Comparison of ENCODE assay signal across 8 cellular contexts in the genomic region with DNA sequence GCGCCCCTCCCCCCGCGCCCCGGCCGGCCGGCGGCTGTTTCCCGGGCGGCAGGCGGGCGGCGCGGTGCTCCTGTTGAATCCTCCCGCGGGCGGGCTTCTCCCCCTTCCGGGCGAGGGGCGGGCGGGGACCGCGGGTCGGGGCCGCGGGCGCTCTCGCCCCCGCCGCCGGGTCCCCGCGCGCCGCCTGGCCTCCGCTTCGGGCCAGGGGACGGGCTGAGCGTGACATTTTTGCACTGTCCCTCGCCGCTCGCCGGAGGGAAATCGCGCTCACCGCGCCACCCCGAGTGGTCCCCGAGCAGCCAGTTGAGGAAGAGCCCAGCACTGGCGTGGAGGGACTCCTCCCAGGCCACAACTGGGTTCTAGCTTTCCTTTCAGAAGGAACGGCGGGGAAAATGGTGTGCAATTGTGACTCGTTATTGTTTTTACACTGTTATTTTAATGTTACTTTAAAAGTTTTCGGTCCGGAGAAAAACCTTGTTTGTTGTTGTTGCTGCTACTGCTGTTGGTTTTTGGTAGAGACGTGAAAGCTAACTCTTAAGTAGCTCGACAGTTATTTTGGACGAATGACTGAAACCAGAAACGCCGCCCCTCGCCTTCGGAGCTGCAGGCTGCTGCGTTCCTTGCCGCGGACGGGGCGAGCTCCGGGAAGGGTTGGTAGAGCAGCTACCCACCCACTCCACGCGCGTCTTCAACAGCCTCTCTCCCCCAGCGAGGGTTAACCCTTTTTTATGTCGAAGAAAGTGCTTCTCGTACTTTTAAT. TPM values are rescaled to one million over a fixed set of nuclear protein-coding genes. Genes with fewer than 3 reads are reported as not detected.
DNase-seq lines count a peak whose midpoint lies in the region; ATAC-seq and TF ChIP-seq lines count a peak whose summit lies in the region.

No MANE protein-coding gene starts in this region.

- H3K27me3 ChIP-seq in NT2/D1 (ENCODE audit: insufficient read depth, insufficient read length) (peaks cover 8% of the 10 kb centered on the region), esophagus muscularis mucosa (no peaks in the 10 kb centered on the region), muscle layer of duodenum (ENCODE audit: low read depth, low read length) (no peaks in the 10 kb centered on the region)

- H3K9ac ChIP-seq in NT2/D1 (ENCODE audit: insufficient read length, low read depth), result peak overlapping the region; percentile 79

- ATAC-seq in GM18873 (IDR thresholded peaks at IDR 0.05; ENCODE audit: low FRiP score, unreplicated experiment), result peak; percentile 31
- peak; percentile 30 for ATAC-seq in HG03139 (IDR thresholded peaks at IDR 0.05; ENCODE audit: unreplicated experiment)

- H3K4me3 ChIP-seq in NT2/D1 (ENCODE audit: insufficient read length, low read depth), result peak overlapping the region; percentile 63
- H3K4me3 ChIP-seq in esophagus muscularis mucosa, result peak overlapping the region; percentile 76 to 96 (median 82)
- H3K4me3 ChIP-seq in muscle layer of duodenum (ENCODE audit: low read depth in 1 of 2, low read length in 2 of 2), result peak overlapping the region; percentile 78 to 97

- H3K27ac ChIP-seq in esophagus muscularis mucosa (replicated peaks in 1 of 4) (peak overlapping the region; percentile 92 to 97 (median 94)), muscle layer of duodenum (ENCODE audit: low read length) (peak overlapping the region; percentile 94)

- H3K9me3 ChIP-seq in NT2/D1 (ENCODE audit: insufficient read depth, low read length) (no peaks in the 10 kb centered on the region), esophagus muscularis mucosa (no peaks in the 10 kb centered on the region), muscle layer of duodenum (ENCODE audit: control insufficient read depth in 1 of 2, low read length in 2 of 2) (no peaks in the 10 kb centered on the region)

- TF ChIP-seq CTCF in AG09319 (IDR thresholded peaks at IDR 0.05; ENCODE audit: low read depth, low read length) (no peak; the same call in none of the 2 replicates), esophagus muscularis mucosa (IDR thresholded peaks at IDR 0.05) (peak in 2 of 3 experiments; percentile 33 to 47)

- intact Hi-C loops in esophagus muscularis mucosa (cut with DNase I), result loop anchor here (2.0 to 5.0 kb wide), 2 partner anchors 52 to 1135 kb away; no protein-coding TSS in a partner anchor

- peak; percentile 22 for DNase-seq in AG09319 (ENCODE audit: extremely low read depth, low read depth)
- no peak for DNase-seq in NT2/D1 (ENCODE audit: low read depth, low spot score)
- DNase-seq in activated T-cell treated with anti-CD3 and anti-CD28 coated beads, Interleukin-2, amount 50 U/mL, for 1 hour, result peak; percentile 61
- no peak for DNase-seq in esophagus muscularis mucosa (ENCODE audit: extremely low spot score)
- peak; percentile 19 to 33 for DNase-seq in stimulated activated CD8-positive, alpha-beta memory T cell treated with anti-CD3 and anti-CD28 coated beads, Interleukin-7, amount 100 ng/mL, for 48 hours (ENCODE audit: extremely low read depth in 1 of 2, low read depth in 1 of 2)

- WGBS in esophagus muscularis mucosa, result 0% methylated on average over 23 of the region's 73 CpGs

- H3K36me3 ChIP-seq in NT2/D1 (ENCODE audit: insufficient read depth, insufficient read length, low read length), result peaks cover 3% of the 10 kb centered on the region
- H3K36me3 ChIP-seq in esophagus muscularis mucosa, result no peaks in the 10 kb centered on the region
- H3K36me3 ChIP-seq in muscle layer of duodenum (ENCODE audit: control insufficient read depth in 1 of 2, insufficient read depth in 2 of 2, low read length in 2 of 2), result no peaks in the 10 kb centered on the region

- no peak for TF ChIP-seq POLR2A in esophagus muscularis mucosa (IDR thresholded peaks at IDR 0.05; ENCODE audit: low read depth)

- no peak for TF ChIP-seq EP300 in esophagus muscularis mucosa (IDR thresholded peaks at IDR 0.05)

- H3K4me1 ChIP-seq in NT2/D1 (ENCODE audit: insufficient read depth, insufficient read length) (no peaks in the 10 kb centered on the region), esophagus muscularis mucosa (peaks cover 17 to 46% (median 45%) of the 10 kb centered on the region in 4 donors), muscle layer of duodenum (ENCODE audit: control insufficient read depth in 1 of 2, insufficient read depth in 2 of 2, low read length in 2 of 2) (peaks cover 4 to 12% of the 10 kb centered on the region in 2 donors)

RNA-seq across cellular contexts. Expression of gene PDS5B, which starts 0.9 kb away (rescaled TPM):
- 10 to 100 TPM; 33.1 to 58.6 (median 42.4) TPM for total RNA-seq in esophagus muscularis mucosa

RNA-seq across cellular contexts. Expression of gene N4BP2L2, which starts 48.6 kb away (rescaled TPM):
- 100 to 1,000 TPM in 3 of 4 donors, 10 to 100 TPM in 1; 81.2 to 198 (median 106) TPM for total RNA-seq in esophagus muscularis mucosa

Comparison
In these comparisons a context has a peak if more than half of its experiments do, and no peak if none do; other contexts are left out.
1. DNase-seq: peak in AG09319 (single experiment), activated T-cell treated with anti-CD3 and anti-CD28 coated beads, Interleukin-2, amount 50 U/mL, for 1 hour (single experiment) and stimulated activated CD8-positive, alpha-beta memory T cell treated with anti-CD3 and anti-CD28 coated beads, Interleukin-7, amount 100 ng/mL, for 48 hours (2 of 2); none in NT2/D1 (single experiment) and esophagus muscularis mucosa (single experiment).
2. Peak in every context shown above with its lines, with median percentiles within 50 percentile points of each other: H3K4me3 ChIP-seq.